8 cellular contexts compared by ENCODE assay signal in genomic region chr12:130775953-130776856, GRCh38.
DNase-seq lines count a peak whose midpoint lies in the region; ATAC-seq and TF ChIP-seq lines count a peak whose summit lies in the region.

No MANE protein-coding gene starts in this region.

- DNase-seq in Karpas-422 (peak; percentile 6), endothelial cell (ENCODE audit: low spot score) (peak; percentile 69), middle frontal gyrus (ENCODE audit: extremely low spot score, low spot score) (peak; percentile 45), NCI-H2171 (lab: John Stamatoyannopoulos, UW) (no peak)
- DNase-seq in activated CD8-positive, alpha-beta memory T cell treated with anti-CD3 and anti-CD28 coated beads, Interleukin-2, amount 50 U/mL, for 4 hours: peak; percentile 67
- peak; percentile 43 to 48 for DNase-seq in stimulated activated CD8-positive, alpha-beta memory T cell treated with anti-CD3 and anti-CD28 coated beads, Interleukin-15, amount 100 ng/mL, for 4 hours (ENCODE audit: low read depth in 2 of 2)

- no peak overlapping the region for H3K4me3 ChIP-seq in Karpas-422 (ENCODE audit: low read length)

- H3K36me3 Mint-ChIP-seq in endothelial cell (ENCODE audit: low read depth, unreplicated experiment): peaks cover 7% of the 10 kb centered on the region

- H3K4me2 ChIP-seq in Karpas-422 (ENCODE audit: low read depth, low read length, poor library complexity, severe bottlenecking): no peak overlapping the region

- H3K4me1 Mint-ChIP-seq in endothelial cell (ENCODE audit: unreplicated experiment): peaks cover 3% of the 10 kb centered on the region

- H2AFZ ChIP-seq in Karpas-422 (ENCODE audit: low read length): no peak overlapping the region

- no peaks in the 10 kb centered on the region for H3K79me2 ChIP-seq in Karpas-422 (ENCODE audit: low read length)

- H3K4me3 Mint-ChIP-seq in endothelial cell (ENCODE audit: unreplicated experiment): no peak overlapping the region

- no peaks in the 10 kb centered on the region for H3K9me2 ChIP-seq in Karpas-422 (replicated peaks; ENCODE audit: insufficient read depth, low read length)

- H3K36me3 ChIP-seq in Karpas-422 (ENCODE audit: insufficient read depth, low read length): no peaks in the 10 kb centered on the region

- H3K9me3 Mint-ChIP-seq in endothelial cell (ENCODE audit: unreplicated experiment): no peaks in the 10 kb centered on the region

- no peak overlapping the region for H3K27ac Mint-ChIP-seq in endothelial cell (ENCODE audit: unreplicated experiment)

- peaks cover 22% of the 10 kb centered on the region for H3K27me3 Mint-ChIP-seq in endothelial cell (ENCODE audit: unreplicated experiment)

- no peak overlapping the region for H3K27ac ChIP-seq in Karpas-422 (ENCODE audit: low read length)

- no peaks in the 10 kb centered on the region for H4K20me1 ChIP-seq in Karpas-422 (ENCODE audit: insufficient read depth, low read depth, low read length)

- no peaks in the 10 kb centered on the region for H3K4me1 ChIP-seq in Karpas-422 (ENCODE audit: low read length)

- H3K9ac ChIP-seq in Karpas-422 (ENCODE audit: low read length): no peak overlapping the region

- ATAC-seq in GM18502 (IDR thresholded peaks at IDR 0.05; ENCODE audit: poor library complexity, unreplicated experiment): peak; percentile 72
- no peak for ATAC-seq in HG03159 (IDR thresholded peaks at IDR 0.05; ENCODE audit: unreplicated experiment)

- H3K9me3 ChIP-seq in Karpas-422 (ENCODE audit: low read length): no peaks in the 10 kb centered on the region

- H3K27me3 ChIP-seq in Karpas-422 (ENCODE audit: low read length): no peaks in the 10 kb centered on the region

- no peak for TF ChIP-seq CTCF in endothelial cell (IDR thresholded peaks at IDR 0.05; ENCODE audit: unreplicated experiment)
